Comparison of ENCODE assay signal across 8 cellular contexts in genomic region chr7:155380221-155380861, GRCh38.
DNase-seq lines count a peak whose midpoint lies in the region; ATAC-seq and TF ChIP-seq lines count a peak whose summit lies in the region.

No MANE protein-coding gene starts in this region.

- peaks cover 0 to 16% of the 10 kb centered on the region in 2 donors for H3K4me1 ChIP-seq in naive thymus-derived CD4-positive, alpha-beta T cell (ENCODE audit: control insufficient read depth in 2 of 2, insufficient read depth in 2 of 2, low read length in 2 of 2)

- intact Hi-C loops in naive thymus-derived CD4-positive, alpha-beta T cell (cut with micrococcal nuclease): loop anchor here (1.0 to 2.0 kb wide), 3 partner anchors 358 to 388 kb away; no protein-coding TSS in a partner anchor

- ATAC-seq in GM19467 (IDR thresholded peaks at IDR 0.05; ENCODE audit: unreplicated experiment): peak; percentile 83
- ATAC-seq in naive thymus-derived CD4-positive, alpha-beta T cell: peak; percentile 84
- peak; percentile 82 for ATAC-seq in stimulated activated effector memory CD8-positive, alpha-beta T cell treated with anti-CD3 and anti-CD28 coated beads, Interleukin-12 subunit alpha, Interleukin-12 subunit beta, amount 100 ng/mL, for 72 hours

- TF ChIP-seq CTCF in HL-60 (IDR thresholded peaks at IDR 0.05; ENCODE audit: insufficient read depth, low read length) (peak; percentile 82), epithelial cell of esophagus (IDR thresholded peaks at IDR 0.05; ENCODE audit: insufficient read depth, low read depth, low read length, missing control alignments) (peak; percentile 88)

- no peak overlapping the region for H3K27ac ChIP-seq in HL-60 (replicated peaks)
- no peak overlapping the region for H3K27ac ChIP-seq in naive thymus-derived CD4-positive, alpha-beta T cell (ENCODE audit: low read depth, low read length)

- H3K4me3 ChIP-seq in HL-60 (replicated peaks; ENCODE audit: insufficient read depth, low read length): no peak overlapping the region
- H3K4me3 ChIP-seq in epithelial cell of esophagus (ENCODE audit: low read length): no peak overlapping the region
- no peak overlapping the region for H3K4me3 ChIP-seq in naive thymus-derived CD4-positive, alpha-beta T cell (ENCODE audit: low read length)

- peak; percentile 78 for DNase-seq in COR-L47 (lab: John Stamatoyannopoulos, UW)
- DNase-seq in HL-60 (ENCODE audit: low read depth in 1 of 2, low spot score in 1 of 2): peak in 1 of 2 experiments; percentile 81
- peak; percentile 23 for DNase-seq in NOMO-1 treated with DMSO at 0.1 percent for 48 hours (lab: John Stamatoyannopoulos, UW; ENCODE audit: unreplicated experiment)
- DNase-seq in activated CD8-positive, alpha-beta memory T cell treated with anti-CD3 and anti-CD28 coated beads, Interleukin-2, amount 50 U/mL, for 1 hour (ENCODE audit: extremely low read depth): peak; percentile 5
- DNase-seq in epithelial cell of esophagus (ENCODE audit: low read depth): peak; percentile 76
- peak; percentile 17 to 60 (median 49) for DNase-seq in naive thymus-derived CD4-positive, alpha-beta T cell
- DNase-seq in stimulated activated effector memory CD8-positive, alpha-beta T cell treated with anti-CD3 and anti-CD28 coated beads, Interleukin-12 subunit alpha, Interleukin-12 subunit beta, amount 100 ng/mL, for 72 hours (ENCODE audit: low spot score in 2 of 2): peak; percentile 36 to 76

- peak overlapping the region in 1 of 9 donors; percentile 51 for H3K27ac Mint-ChIP-seq in naive thymus-derived CD4-positive, alpha-beta T cell
- no peak overlapping the region for H3K27ac Mint-ChIP-seq in stimulated activated effector memory CD8-positive, alpha-beta T cell treated with anti-CD3 and anti-CD28 coated beads, Interleukin-12 subunit alpha, Interleukin-12 subunit beta, amount 100 ng/mL, for 72 hours

- no peaks in the 10 kb centered on the region for H3K36me3 ChIP-seq in naive thymus-derived CD4-positive, alpha-beta T cell (ENCODE audit: control insufficient read depth in 2 of 3, insufficient read depth in 3 of 3, low read length in 3 of 3)

- H3K4me1 Mint-ChIP-seq in naive thymus-derived CD4-positive, alpha-beta T cell: peaks cover 13 to 50% (median 34%) of the 10 kb centered on the region in 7 donors
- H3K4me1 Mint-ChIP-seq in stimulated activated effector memory CD8-positive, alpha-beta T cell treated with anti-CD3 and anti-CD28 coated beads, Interleukin-12 subunit alpha, Interleukin-12 subunit beta, amount 100 ng/mL, for 72 hours: peaks cover 36% of the 10 kb centered on the region

- H3K4me3 Mint-ChIP-seq in naive thymus-derived CD4-positive, alpha-beta T cell: peak overlapping the region in 9 of 10 donors; percentile 14 to 72 (median 54)
- no peak overlapping the region for H3K4me3 Mint-ChIP-seq in stimulated activated effector memory CD8-positive, alpha-beta T cell treated with anti-CD3 and anti-CD28 coated beads, Interleukin-12 subunit alpha, Interleukin-12 subunit beta, amount 100 ng/mL, for 72 hours

- peaks cover 68 to 89% (median 80%) of the 10 kb centered on the region in 5 donors for H3K27me3 Mint-ChIP-seq in naive thymus-derived CD4-positive, alpha-beta T cell

- H3K36me3 Mint-ChIP-seq in naive thymus-derived CD4-positive, alpha-beta T cell: peaks cover 0 to 4% (median 0%) of the 10 kb centered on the region in 5 donors
- no peaks in the 10 kb centered on the region for H3K36me3 Mint-ChIP-seq in stimulated activated effector memory CD8-positive, alpha-beta T cell treated with anti-CD3 and anti-CD28 coated beads, Interleukin-12 subunit alpha, Interleukin-12 subunit beta, amount 100 ng/mL, for 72 hours

- H3K9me3 ChIP-seq in naive thymus-derived CD4-positive, alpha-beta T cell (ENCODE audit: control insufficient read depth in 2 of 3, low read length in 3 of 3): no peaks in the 10 kb centered on the region

- POLR2A ChIA-PET in naive thymus-derived CD4-positive, alpha-beta T cell (lab: Charles Lee): no interaction called here

- CTCF ChIA-PET in naive thymus-derived CD4-positive, alpha-beta T cell (lab: Charles Lee): interaction anchor here (0.6 to 1.3 kb wide), 3 partner anchors 356 to 401 kb away, joined by 4 to 6 read pairs (median 4); no protein-coding TSS in a partner anchor

- peaks cover 0 to 2% (median 0%) of the 10 kb centered on the region in 11 donors for H3K9me3 Mint-ChIP-seq in naive thymus-derived CD4-positive, alpha-beta T cell
- H3K9me3 Mint-ChIP-seq in stimulated activated effector memory CD8-positive, alpha-beta T cell treated with anti-CD3 and anti-CD28 coated beads, Interleukin-12 subunit alpha, Interleukin-12 subunit beta, amount 100 ng/mL, for 72 hours: no peaks in the 10 kb centered on the region

- peaks cover 75% of the 10 kb centered on the region for H3K27me3 ChIP-seq in HL-60 (ENCODE audit: insufficient read depth, poor library complexity, severe bottlenecking)
- peaks cover 0 to 14% of the 10 kb centered on the region in 2 donors for H3K27me3 ChIP-seq in naive thymus-derived CD4-positive, alpha-beta T cell (ENCODE audit: control insufficient read depth in 2 of 2, insufficient read depth in 2 of 2, low read length in 2 of 2)
